Comparison of ENCODE assay signal across 10 cellular contexts in genomic region chr21:41362605-41363369, GRCh38. TPM values are rescaled to one million over a fixed set of nuclear protein-coding genes. Genes with fewer than 3 reads are reported as not detected.
A peak's percentile ranks its signal among the peaks of the same experiment; 100 is the strongest.
DNase-seq lines count a peak whose midpoint lies in the region; ATAC-seq lines count a peak whose summit lies in the region.
"Had no signal": no experiment of that assay in that cellular context is flagged by ENCODE, and none has a peak within 500 bp of the region (broad histone marks: within the 10 kb centered on the region; RNA-seq: fewer than 3 reads in every experiment).

No MANE protein-coding gene starts in this region.

- H3K9ac ChIP-seq in BLaER1 treated with 17β-estradiol and CSF1 and Interleukin-3, amounts not matched to agents 10 nM and 100 nM, result peak overlapping the region; percentile 71 to 91 (median 84)

- peaks cover 58 to 85% (median 76%) of the 10 kb centered on the region in 10 experiments for H3K4me1 ChIP-seq in BLaER1 treated with 17β-estradiol and CSF1 and Interleukin-3, amounts not matched to agents 10 nM and 100 nM

- DNase-seq in natural killer cell treated with Interleukin-12 subunit alpha and Interleukin-12 subunit beta and Interleukin-15 and Interleukin-18, amount 100 ng/mL, for 72 hours (ENCODE audit: low spot score), result no peak
- DNase-seq in DMS79 treated with DMSO at 0.1 percent for 48 hours (lab: John Stamatoyannopoulos, UW) (no peak), NOMO-1 treated with dmso at 0.1 percent for 144 hours (lab: John Stamatoyannopoulos, UW; ENCODE audit: unreplicated experiment) (no peak), H4 (ENCODE audit: low spot score) (no peak)
- DNase-seq: cortex of kidney, NCI-H510A treated with DMSO at 0.1 percent for 48 hours had no signal

- intact Hi-C loops in dendritic cell treated with granulocyte-macrophage colony-stimulating factor and Interleukin-4, amounts not matched to agents 40 ng/mL and 50 ng/mL, for 4 days (cut with micrococcal nuclease), result loop anchor here (2.0 kb wide), 1 partner anchor 58 kb away; no protein-coding TSS in a partner anchor

- H3K27me3 ChIP-seq in BLaER1 treated with 17β-estradiol and CSF1 and Interleukin-3, amounts not matched to agents 10 nM and 100 nM, result no peaks in the 10 kb centered on the region

- H4K20me1 ChIP-seq in BLaER1 treated with 17β-estradiol and CSF1 and Interleukin-3, amounts not matched to agents 10 nM and 100 nM, result peaks cover 0 to 18% (median 0%) of the 10 kb centered on the region in 11 experiments; a peak in 1 of 22 replicates

- peak overlapping the region; percentile 92 for H3K4me3 Mint-ChIP-seq in dendritic cell treated with granulocyte-macrophage colony-stimulating factor and Interleukin-4, amounts not matched to agents 40 ng/mL and 50 ng/mL, for 4 days
- peak overlapping the region; percentile 94 for H3K4me3 Mint-ChIP-seq in natural killer cell treated with Interleukin-12 subunit alpha and Interleukin-12 subunit beta and Interleukin-15 and Interleukin-18, amount 100 ng/mL, for 72 hours

- H3K9me3 ChIP-seq in BLaER1 treated with 17β-estradiol and CSF1 and Interleukin-3, amounts not matched to agents 10 nM and 100 nM (replicated peaks in 1 of 11), result no peaks in the 10 kb centered on the region

- H3K4me2 ChIP-seq in BLaER1 treated with 17β-estradiol and CSF1 and Interleukin-3, amounts not matched to agents 10 nM and 100 nM, result peak overlapping the region; percentile 88 to 99 (median 96)

- no peaks in the 10 kb centered on the region for H3K9me3 Mint-ChIP-seq in dendritic cell treated with granulocyte-macrophage colony-stimulating factor and Interleukin-4, amounts not matched to agents 40 ng/mL and 50 ng/mL, for 4 days
- no peaks in the 10 kb centered on the region for H3K9me3 Mint-ChIP-seq in natural killer cell treated with Interleukin-12 subunit alpha and Interleukin-12 subunit beta and Interleukin-15 and Interleukin-18, amount 100 ng/mL, for 72 hours

- no peaks in the 10 kb centered on the region for H3K27me3 Mint-ChIP-seq in dendritic cell treated with granulocyte-macrophage colony-stimulating factor and Interleukin-4, amounts not matched to agents 40 ng/mL and 50 ng/mL, for 4 days
- H3K27me3 Mint-ChIP-seq in natural killer cell treated with Interleukin-12 subunit alpha and Interleukin-12 subunit beta and Interleukin-15 and Interleukin-18, amount 100 ng/mL, for 72 hours, result no peaks in the 10 kb centered on the region

- peak overlapping the region; percentile 46 to 68 (median 59) for H3K4me3 ChIP-seq in BLaER1 treated with 17β-estradiol and CSF1 and Interleukin-3, amounts not matched to agents 10 nM and 100 nM

- H3K36me3 Mint-ChIP-seq in dendritic cell treated with granulocyte-macrophage colony-stimulating factor and Interleukin-4, amounts not matched to agents 40 ng/mL and 50 ng/mL, for 4 days (ENCODE audit: low read depth), result peaks cover 26% of the 10 kb centered on the region
- H3K36me3 Mint-ChIP-seq in natural killer cell treated with Interleukin-12 subunit alpha and Interleukin-12 subunit beta and Interleukin-15 and Interleukin-18, amount 100 ng/mL, for 72 hours, result no peaks in the 10 kb centered on the region

- H3K4me1 Mint-ChIP-seq in dendritic cell treated with granulocyte-macrophage colony-stimulating factor and Interleukin-4, amounts not matched to agents 40 ng/mL and 50 ng/mL, for 4 days (ENCODE audit: low read depth), result peaks cover 56% of the 10 kb centered on the region
- H3K4me1 Mint-ChIP-seq in natural killer cell treated with Interleukin-12 subunit alpha and Interleukin-12 subunit beta and Interleukin-15 and Interleukin-18, amount 100 ng/mL, for 72 hours (ENCODE audit: low read depth in 2 of 2), result peaks cover 19 to 29% of the 10 kb centered on the region in 2 donors

- ATAC-seq in HG03175 (IDR thresholded peaks at IDR 0.05; ENCODE audit: unreplicated experiment), result peak; percentile 2
- no peak for ATAC-seq in natural killer cell treated with Interleukin-12 subunit alpha and Interleukin-12 subunit beta and Interleukin-15 and Interleukin-18, amount 100 ng/mL, for 72 hours
- ATAC-seq in HG02870 (IDR thresholded peaks at IDR 0.05; ENCODE audit: unreplicated experiment), result no peak

- peaks cover 0 to 14% (median 0%) of the 10 kb centered on the region in 11 experiments; a peak in 3 of 22 replicates for H3K36me3 ChIP-seq in BLaER1 treated with 17β-estradiol and CSF1 and Interleukin-3, amounts not matched to agents 10 nM and 100 nM

- H3K27ac ChIP-seq in BLaER1 treated with 17β-estradiol and CSF1 and Interleukin-3, amounts not matched to agents 10 nM and 100 nM, result peak overlapping the region; percentile 74 to 98 (median 94)

- H3K27ac Mint-ChIP-seq in dendritic cell treated with granulocyte-macrophage colony-stimulating factor and Interleukin-4, amounts not matched to agents 40 ng/mL and 50 ng/mL, for 4 days, result peak overlapping the region; percentile 99
- H3K27ac Mint-ChIP-seq in natural killer cell treated with Interleukin-12 subunit alpha and Interleukin-12 subunit beta and Interleukin-15 and Interleukin-18, amount 100 ng/mL, for 72 hours, result peak overlapping the region; percentile 93 to 98

RNA-seq across cellular contexts. Expression of gene MX2, which starts 1.0 kb away (rescaled TPM):
- 10 to 100 TPM in 1 of 2 donors, 1 to 10 TPM in 1; 7.9 to 14.1 TPM for total RNA-seq in natural killer cell treated with Interleukin-12 subunit alpha and Interleukin-12 subunit beta and Interleukin-15 and Interleukin-18, amount 100 ng/mL, for 72 hours
- total RNA-seq in H4 (2014; rRNA removed; shearing (Covaris generic)), result 36.7 and 38.6 TPM in 2 replicates

RNA-seq across cellular contexts. Expression of gene FAM3B, which starts 46.2 kb away (rescaled TPM):
- total RNA-seq in natural killer cell treated with Interleukin-12 subunit alpha and Interleukin-12 subunit beta and Interleukin-15 and Interleukin-18, amount 100 ng/mL, for 72 hours, result not detected
- not detected in 2 replicates for total RNA-seq in H4 (2014; rRNA removed; shearing (Covaris generic))
